ENCODE assay signal across 1 cellular context in the genomic region with DNA sequence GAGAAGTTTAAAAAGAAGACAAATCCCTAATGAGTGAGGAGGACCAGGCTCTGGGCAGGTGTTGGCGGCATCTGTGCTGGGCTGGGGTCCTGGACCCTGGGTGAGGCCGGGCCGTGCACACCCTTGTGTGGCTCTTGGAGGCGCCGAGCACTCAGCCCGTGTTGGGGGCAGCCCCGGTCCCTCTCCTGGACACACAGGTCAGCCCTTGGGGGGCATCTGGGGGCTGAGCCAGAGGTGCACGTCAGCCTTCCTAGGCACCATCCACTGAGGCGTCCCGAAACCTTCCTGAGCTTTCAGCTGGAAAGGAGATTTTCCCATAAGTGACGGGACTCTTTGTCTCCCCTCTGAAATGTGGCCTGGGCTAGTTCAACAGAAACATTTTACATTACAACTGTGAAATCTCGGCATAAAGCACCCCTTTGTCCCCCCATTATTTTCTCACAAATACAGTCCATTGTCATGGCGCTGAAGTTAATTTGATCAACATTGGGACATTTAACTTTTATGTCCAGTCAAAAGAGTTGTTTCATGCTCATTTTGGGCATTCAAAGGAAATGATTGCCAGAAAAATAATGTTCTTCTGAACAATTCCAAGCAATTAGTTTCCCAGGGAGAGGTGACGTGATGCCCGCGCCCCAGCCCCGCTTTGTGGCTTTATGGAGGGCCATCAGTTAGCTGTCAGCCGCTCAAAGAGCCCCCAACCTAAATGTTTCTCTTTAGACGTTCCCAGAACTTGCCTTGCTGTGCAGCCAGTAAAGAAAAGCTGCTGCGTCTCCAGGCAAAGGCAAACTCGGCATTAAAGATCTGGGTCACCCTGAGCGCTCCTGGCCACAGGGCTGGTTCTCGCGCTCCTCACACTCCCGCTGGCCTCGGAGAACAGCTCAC.
TF ChIP-seq lines count a peak whose summit lies in the region.

No MANE protein-coding gene starts in this region.

TF ChIP-seq in SK-N-SH treated with all-trans-retinoic acid at 6 μM for 48 hours, 23 proteins besides CTCF, POLR2A, EP300 and RAD21 (continued from another document):
- TF ChIP-seq, protein P1, sequence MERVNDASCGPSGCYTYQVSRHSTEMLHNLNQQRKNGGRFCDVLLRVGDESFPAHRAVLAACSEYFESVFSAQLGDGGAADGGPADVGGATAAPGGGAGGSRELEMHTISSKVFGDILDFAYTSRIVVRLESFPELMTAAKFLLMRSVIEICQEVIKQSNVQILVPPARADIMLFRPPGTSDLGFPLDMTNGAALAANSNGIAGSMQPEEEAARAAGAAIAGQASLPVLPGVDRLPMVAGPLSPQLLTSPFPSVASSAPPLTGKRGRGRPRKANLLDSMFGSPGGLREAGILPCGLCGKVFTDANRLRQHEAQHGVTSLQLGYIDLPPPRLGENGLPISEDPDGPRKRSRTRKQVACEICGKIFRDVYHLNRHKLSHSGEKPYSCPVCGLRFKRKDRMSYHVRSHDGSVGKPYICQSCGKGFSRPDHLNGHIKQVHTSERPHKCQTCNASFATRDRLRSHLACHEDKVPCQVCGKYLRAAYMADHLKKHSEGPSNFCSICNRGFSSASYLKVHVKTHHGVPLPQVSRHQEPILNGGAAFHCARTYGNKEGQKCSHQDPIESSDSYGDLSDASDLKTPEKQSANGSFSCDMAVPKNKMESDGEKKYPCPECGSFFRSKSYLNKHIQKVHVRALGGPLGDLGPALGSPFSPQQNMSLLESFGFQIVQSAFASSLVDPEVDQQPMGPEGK (CRISPR knock-in tag; IDR thresholded peaks at IDR 0.05; ENCODE audit: borderline replicate concordance), result no peak
- TF ChIP-seq PPARA (CRISPR knock-in tag; IDR thresholded peaks at IDR 0.05; ENCODE audit: borderline replicate concordance) (no peak), ZNF70 (CRISPR knock-in tag; IDR thresholded peaks at IDR 0.05) (no peak)
